ENCODE assay signal across 35 cellular contexts in the genomic region with DNA sequence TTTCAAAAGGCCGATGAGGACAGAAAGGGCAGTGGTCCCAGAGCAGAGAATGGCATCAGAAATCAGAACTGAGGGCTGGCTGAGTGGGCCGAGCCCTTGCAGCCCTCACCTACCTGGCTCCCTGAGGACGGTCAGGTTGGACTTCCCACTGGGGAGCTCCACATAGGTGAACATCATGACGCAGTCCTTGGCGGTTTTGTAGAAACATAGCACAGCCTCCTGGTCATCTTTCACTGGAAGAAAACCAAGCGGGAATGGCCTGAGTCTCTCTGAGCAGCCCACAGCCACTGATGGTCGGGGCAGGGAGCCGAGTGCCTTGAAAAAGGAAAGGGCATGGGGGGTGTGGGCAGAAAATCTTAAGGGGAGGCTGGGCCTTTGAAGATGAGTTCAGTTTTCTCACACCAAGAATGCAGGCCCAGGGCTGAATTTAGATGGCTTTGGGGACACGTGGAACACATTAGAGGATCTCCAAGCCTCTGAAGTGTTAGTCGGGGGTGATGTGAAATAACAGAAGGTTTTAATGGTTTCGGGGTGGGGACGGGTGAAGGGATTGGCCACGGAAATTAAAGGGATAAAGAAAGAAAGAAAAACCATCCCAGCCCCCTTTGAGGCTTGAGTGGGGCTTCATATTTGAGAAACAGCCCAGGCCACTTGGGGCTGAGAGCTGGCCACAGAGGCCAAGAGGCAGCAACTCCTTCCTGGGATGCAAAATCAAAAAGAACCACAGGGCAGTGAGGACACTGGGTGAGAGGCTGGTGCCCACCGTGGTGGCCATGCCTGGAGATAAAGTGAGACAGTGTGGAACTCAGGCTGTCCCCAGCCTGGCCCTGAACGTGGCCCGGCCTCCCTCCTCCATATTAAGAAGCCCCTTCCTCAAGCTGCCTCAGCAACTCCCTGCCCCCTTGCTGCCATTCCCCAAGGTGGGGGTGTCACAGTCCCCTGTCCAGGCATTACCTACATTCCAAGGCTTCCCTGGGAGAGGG.
"Had no signal": no experiment of that assay in that cellular context is flagged by ENCODE, and none has a peak within 500 bp of the region (broad histone marks: within the 10 kb centered on the region; RNA-seq: fewer than 3 reads in every experiment).

No MANE protein-coding gene starts in this region.

- H3K27ac Mint-ChIP-seq: activated CD4-positive, alpha-beta T cell treated with anti-CD3 and anti-CD28 coated beads for 36 hours; activated naive CD4-positive, alpha-beta T cell treated with anti-CD3 and anti-CD28 coated beads, Interleukin-2, amount 10 ng/mL, durations not matched to agents 7 days and 5 days; activated naive CD8-positive, alpha-beta T cell treated with anti-CD3 and anti-CD28 coated beads, Interleukin-2, amount 10 ng/mL, durations not matched to agents 7 days and 5 days; activated T-helper 1 cell treated with anti-CD3 and anti-CD28 coated beads, Interleukin-12 subunit alpha, Interleukin-12 subunit beta, Interleukin-2, Interleukin-4 antibody, amounts not matched to agents 30 ng/mL and 10 ng/mL and 1 ng/mL, durations not matched to agents 14 hours and 24 hours and 36 hours; immature natural killer cell; natural killer cell; progenitor cell of endocrine pancreas; stimulated activated memory B cell treated with anti-CD40 and anti-IgM and Interleukin-4, amounts not matched to agents 10 μg/mL and 1 μg/mL and 100 μg/mL, for 72 hours; T-helper 2 cell treated with Interferon-gamma antibody and Interleukin-4, amounts not matched to agents 5 μg/mL and 100 μg/mL, for 36 hours had no signal

- H3K36me3 ChIP-seq: cardiac muscle cell, ovary had no signal

- H3K9me3 Mint-ChIP-seq: activated naive CD4-positive, alpha-beta T cell treated with anti-CD3 and anti-CD28 coated beads, Interleukin-2, amount 10 ng/mL, durations not matched to agents 7 days and 5 days; activated naive CD8-positive, alpha-beta T cell treated with anti-CD3 and anti-CD28 coated beads, Interleukin-2, amount 10 ng/mL, durations not matched to agents 7 days and 5 days; activated T-helper 1 cell treated with anti-CD3 and anti-CD28 coated beads, Interleukin-12 subunit alpha, Interleukin-12 subunit beta, Interleukin-2, Interleukin-4 antibody, amounts not matched to agents 30 ng/mL and 10 ng/mL and 1 ng/mL, durations not matched to agents 14 hours and 24 hours and 36 hours; brain; effector memory CD8-positive, alpha-beta T cell; immature natural killer cell; natural killer cell; stimulated activated memory B cell treated with anti-CD40 and anti-IgM and Interleukin-4, amounts not matched to agents 10 μg/mL and 1 μg/mL and 100 μg/mL, for 72 hours; T-helper 2 cell treated with Interferon-gamma antibody and Interleukin-4, amounts not matched to agents 5 μg/mL and 100 μg/mL, for 36 hours had no signal

- H3K4me3 Mint-ChIP-seq: activated CD4-positive, alpha-beta T cell treated with anti-CD3 and anti-CD28 coated beads for 36 hours; activated naive CD4-positive, alpha-beta T cell treated with anti-CD3 and anti-CD28 coated beads, Interleukin-2, amount 10 ng/mL, durations not matched to agents 7 days and 5 days; activated naive CD8-positive, alpha-beta T cell treated with anti-CD3 and anti-CD28 coated beads, Interleukin-2, amount 10 ng/mL, durations not matched to agents 7 days and 5 days; activated T-helper 1 cell treated with anti-CD3 and anti-CD28 coated beads, Interleukin-12 subunit alpha, Interleukin-12 subunit beta, Interleukin-2, Interleukin-4 antibody, amounts not matched to agents 30 ng/mL and 10 ng/mL and 1 ng/mL, durations not matched to agents 14 hours and 24 hours and 36 hours; brain; effector memory CD8-positive, alpha-beta T cell; immature natural killer cell; natural killer cell; stimulated activated memory B cell treated with anti-CD40 and anti-IgM and Interleukin-4, amounts not matched to agents 10 μg/mL and 1 μg/mL and 100 μg/mL, for 72 hours; T-helper 2 cell treated with Interferon-gamma antibody and Interleukin-4, amounts not matched to agents 5 μg/mL and 100 μg/mL, for 36 hours had no signal

- H3K27ac ChIP-seq: cardiac muscle cell, heart left ventricle, ovary, right lobe of liver, stomach, suprapubic skin had no signal

- H3K36me3 Mint-ChIP-seq: activated naive CD4-positive, alpha-beta T cell treated with anti-CD3 and anti-CD28 coated beads, Interleukin-2, amount 10 ng/mL, durations not matched to agents 7 days and 5 days; activated naive CD8-positive, alpha-beta T cell treated with anti-CD3 and anti-CD28 coated beads, Interleukin-2, amount 10 ng/mL, durations not matched to agents 7 days and 5 days; immature natural killer cell; natural killer cell; stimulated activated memory B cell treated with anti-CD40 and anti-IgM and Interleukin-4, amounts not matched to agents 10 μg/mL and 1 μg/mL and 100 μg/mL, for 72 hours had no signal

- H3K27me3 Mint-ChIP-seq: progenitor cell of endocrine pancreas had no signal

- H3K4me3 ChIP-seq: ascending aorta, cardiac muscle cell, heart left ventricle, ovary, right lobe of liver, stomach, suprapubic skin, tibial nerve had no signal

- H3K9me3 ChIP-seq: ascending aorta, heart left ventricle, ovary, right lobe of liver, stomach, suprapubic skin, tibial nerve had no signal

- DNase-seq: activated CD4-positive, alpha-beta T cell treated with anti-CD3 and anti-CD28 coated beads for 36 hours; activated CD4-positive, alpha-beta T cell treated with anti-CD3 and anti-CD28 coated beads, Interleukin-2, amount 50 U/mL, for 48 hours; activated CD4-positive, CD25-positive, alpha-beta regulatory T cell; activated CD8-positive, alpha-beta memory T cell treated with anti-CD3 and anti-CD28 coated beads for 24 hours; activated gamma-delta T cell; activated naive CD4-positive, alpha-beta T cell treated with anti-CD3 and anti-CD28 coated beads, Interleukin-2, amount 10 ng/mL, durations not matched to agents 7 days and 5 days; activated naive CD8-positive, alpha-beta T cell treated with anti-CD3 and anti-CD28 coated beads, Interleukin-2, amount 10 ng/mL, durations not matched to agents 7 days and 5 days; activated T-cell treated with anti-CD3 and anti-CD28 coated beads, Interleukin-2, amount 50 U/mL, for 1 hour; cortex of kidney; effector memory CD8-positive, alpha-beta T cell; foreskin fibroblast; hypothalamus; immature natural killer cell; kidney; left colon; natural killer cell; ovary; right lobe of liver; small intestine; stimulated activated CD4-positive, alpha-beta T cell treated with anti-CD3 and anti-CD28 coated beads, Interleukin-1b, Interleukin-23, amount 100 ng/mL, for 48 hours; stimulated activated CD4-positive, alpha-beta T cell treated with anti-CD3 and anti-CD28 coated beads, Interleukin-4, amount 100 ng/mL, for 4 hours; stimulated activated CD8-positive, alpha-beta memory T cell treated with anti-CD3 and anti-CD28 coated beads, Interleukin-4, amount 100 ng/mL, for 48 hours; stomach; T-helper 1 cell had no signal

- ATAC-seq: activated CD4-positive, alpha-beta T cell treated with anti-CD3 and anti-CD28 coated beads for 36 hours; effector memory CD8-positive, alpha-beta T cell; esophagus mucosa; heart left ventricle; left colon; natural killer cell; right lobe of liver; stimulated activated memory B cell treated with anti-CD40 and anti-IgM and Interleukin-4, amounts not matched to agents 10 μg/mL and 1 μg/mL and 100 μg/mL, for 72 hours had no signal

- H3K27me3 ChIP-seq: ascending aorta, cardiac muscle cell, heart left ventricle, ovary, right lobe of liver, stomach, suprapubic skin, tibial nerve had no signal
